ENCODE assay signal across 11 cellular contexts in genomic region chr16:21638573-21638975, GRCh38. TPM values are rescaled to one million over a fixed set of nuclear protein-coding genes. Genes with fewer than 3 reads are reported as not detected.
DNase-seq lines count a peak whose midpoint lies in the region; ATAC-seq, FAIRE-seq and TF ChIP-seq lines count a peak whose summit lies in the region.
"Had no signal": no experiment of that assay in that cellular context is flagged by ENCODE, and none has a peak within 500 bp of the region (broad histone marks: within the 10 kb centered on the region; RNA-seq: fewer than 3 reads in every experiment).

No MANE protein-coding gene starts in this region.

- no peaks in the 10 kb centered on the region for H3K27me3 ChIP-seq in PC-9 (ENCODE audit: insufficient read depth, low read depth)
- H3K27me3 ChIP-seq in bronchial epithelial cell (ENCODE audit: control insufficient read depth, insufficient read depth, low read length) = no peaks in the 10 kb centered on the region
- H3K27me3 ChIP-seq in body of pancreas = no peaks in the 10 kb centered on the region

- peak overlapping the region; percentile 15 to 43 for H3K27ac Mint-ChIP-seq in natural killer cell treated with Interleukin-12 subunit alpha and Interleukin-12 subunit beta and Interleukin-15 and Interleukin-18, amount 100 ng/mL, for 72 hours

- H3K36me3 ChIP-seq in PC-9 (ENCODE audit: low read depth) (no peaks in the 10 kb centered on the region; the same call in 1 of the 2 replicates), bronchial epithelial cell (ENCODE audit: control insufficient read depth, insufficient read depth, low read length) (no peaks in the 10 kb centered on the region), body of pancreas (replicated peaks in 1 of 2; ENCODE audit: insufficient read depth in 1 of 2, low read depth in 2 of 2) (no peaks in the 10 kb centered on the region)

- no peaks in the 10 kb centered on the region for H3K9me3 Mint-ChIP-seq in natural killer cell treated with Interleukin-12 subunit alpha and Interleukin-12 subunit beta and Interleukin-15 and Interleukin-18, amount 100 ng/mL, for 72 hours

- H3K4me1 Mint-ChIP-seq in natural killer cell treated with Interleukin-12 subunit alpha and Interleukin-12 subunit beta and Interleukin-15 and Interleukin-18, amount 100 ng/mL, for 72 hours (ENCODE audit: low read depth in 2 of 2) = peaks cover 17 to 23% of the 10 kb centered on the region in 2 donors

- no peak for FAIRE-seq in bronchial epithelial cell (lab: Jason Lieb, UNC)

- peaks cover 53% of the 10 kb centered on the region for H3K4me1 ChIP-seq in PC-9 (replicated peaks; ENCODE audit: insufficient read depth)
- no peaks in the 10 kb centered on the region for H3K4me1 ChIP-seq in body of pancreas

- H4K20me1 ChIP-seq in PC-9 (ENCODE audit: insufficient read depth) = no peaks in the 10 kb centered on the region

- H3K4me3 Mint-ChIP-seq in natural killer cell treated with Interleukin-12 subunit alpha and Interleukin-12 subunit beta and Interleukin-15 and Interleukin-18, amount 100 ng/mL, for 72 hours = peak overlapping the region; percentile 9

- intact Hi-C loops in PC-9 (cut with micrococcal nuclease; ENCODE audit: unreplicated experiment) = loop anchor here (5.0 kb wide), 1 partner anchor 41 kb away; the partner anchor contains the start of gene METTL9
- intact Hi-C loops in Right ventricle myocardium superior (cut with DNase I) = no loop called here
- intact Hi-C loops in body of pancreas (cut with DNase I) = no loop called here

- peak overlapping the region; percentile 53 for H3K4me2 ChIP-seq in PC-9

- peak; percentile 56 to 72 for ATAC-seq in natural killer cell treated with Interleukin-12 subunit alpha and Interleukin-12 subunit beta and Interleukin-15 and Interleukin-18, amount 100 ng/mL, for 72 hours
- ATAC-seq in HG03439 (IDR thresholded peaks at IDR 0.05; ENCODE audit: unreplicated experiment) (no peak), Right ventricle myocardium superior (ENCODE audit: poor library complexity) (no peak), body of pancreas (no peak)

- H2AFZ ChIP-seq in PC-9 = no peak overlapping the region

- no peaks in the 10 kb centered on the region for H3K27me3 Mint-ChIP-seq in natural killer cell treated with Interleukin-12 subunit alpha and Interleukin-12 subunit beta and Interleukin-15 and Interleukin-18, amount 100 ng/mL, for 72 hours

- no peaks in the 10 kb centered on the region for H3K36me3 Mint-ChIP-seq in natural killer cell treated with Interleukin-12 subunit alpha and Interleukin-12 subunit beta and Interleukin-15 and Interleukin-18, amount 100 ng/mL, for 72 hours

- DNase-seq in GM03348 (ENCODE audit: low spot score) (peak; percentile 56), PC-9 (peak in 1 of 2 experiments; percentile 88), bronchial epithelial cell (ENCODE audit: low read depth) (peak; percentile 97), Right ventricle myocardium superior (no peak), cerebellum (ENCODE audit: low spot score) (no peak), body of pancreas (no peak)
- DNase-seq in natural killer cell treated with Interleukin-12 subunit alpha and Interleukin-12 subunit beta and Interleukin-15 and Interleukin-18, amount 100 ng/mL, for 72 hours (ENCODE audit: low spot score) = no peak
- DNase-seq: activated CD4-positive, CD25-positive, alpha-beta regulatory T cell treated with anti-CD3 and anti-CD28 coated beads, Interleukin-2, amount 50 U/mL, for 72 hours; effector CD8-positive, alpha-beta T cell had no signal

- no peaks in the 10 kb centered on the region for H3K9me2 ChIP-seq in PC-9 (ENCODE audit: insufficient read depth)

- H3K79me2 ChIP-seq in PC-9 (ENCODE audit: low read depth) = peaks cover 59% of the 10 kb centered on the region

- POLR2A ChIA-PET in PC-9 (lab: Charles Lee; ENCODE audit: unreplicated experiment) = interaction anchor here (0.5 to 0.6 kb wide), 2 partner anchors 29 to 48 kb away, joined by 3 to 18 read pairs; no protein-coding TSS in a partner anchor

- peaks cover 45% of the 10 kb centered on the region for H3F3A ChIP-seq in PC-9 (ENCODE audit: insufficient read depth, low read depth)

- CTCF ChIA-PET in PC-9 (lab: Charles Lee) = no interaction called here

- no peak for TF ChIP-seq POLR2A in body of pancreas (IDR thresholded peaks at IDR 0.05)

- peak overlapping the region; percentile 75 for H3K27ac ChIP-seq in PC-9
- no peak overlapping the region for H3K27ac ChIP-seq in body of pancreas

- TF ChIP-seq CTCF in PC-9 (conservative IDR thresholded peaks at IDR 0.05) (no peak), bronchial epithelial cell (IDR thresholded peaks at IDR 0.05; ENCODE audit: insufficient read depth, low read length, severe bottlenecking) (no peak), body of pancreas (IDR thresholded peaks at IDR 0.05) (no peak)

- 52 to 57% methylated on average over 4 of the region's 4 CpGs for WGBS in body of pancreas, 2 donors

- H3K4me3 ChIP-seq in PC-9 (no peak overlapping the region), bronchial epithelial cell (ENCODE audit: low read depth, low read length) (no peak overlapping the region), body of pancreas (no peak overlapping the region)
- H3K4me3 ChIP-seq: lung had no signal

- BruUV-seq in PC-9 (replicated peaks; lab: Mats Ljungman, UMichigan) = no TSS peak

- no peaks in the 10 kb centered on the region for H3K9me3 ChIP-seq in PC-9 (ENCODE audit: insufficient read depth, low read depth)
- H3K9me3 ChIP-seq in body of pancreas = no peaks in the 10 kb centered on the region

RNA-seq across cellular contexts. Expression of gene IGSF6, which starts 13.8 kb away (rescaled TPM):
- total RNA-seq in PC-9 (2021) (not detected in 2 replicates), bronchial epithelial cell (0.26 and 0.38 TPM in 2 replicates), Right ventricle myocardium superior (2.5 TPM), cerebellum (1.8 TPM), body of pancreas (1 to 10 TPM in 1 of 2 donors, not detected in 1; 1.3 TPM)
- not detected for total RNA-seq in natural killer cell treated with Interleukin-12 subunit alpha and Interleukin-12 subunit beta and Interleukin-15 and Interleukin-18, amount 100 ng/mL, for 72 hours

RNA-seq across cellular contexts. Expression of gene OTOA, which starts 25.2 kb away (rescaled TPM):
- total RNA-seq in PC-9 (2021) (not detected in 2 replicates), bronchial epithelial cell (not detected in 2 replicates), Right ventricle myocardium superior (not detected), cerebellum (0.36 TPM), body of pancreas (under 1 TPM in 1 of 2 donors, not detected in 1; 0.26 TPM)
- total RNA-seq in natural killer cell treated with Interleukin-12 subunit alpha and Interleukin-12 subunit beta and Interleukin-15 and Interleukin-18, amount 100 ng/mL, for 72 hours = under 1 TPM; 0.25 to 0.33 TPM

RNA-seq across cellular contexts. Expression of gene METTL9, which starts 39.2 kb away (rescaled TPM):
- total RNA-seq in PC-9 (2021) = 136 and 151 TPM in 2 replicates
- 181 and 225 TPM in 2 replicates for total RNA-seq in bronchial epithelial cell
- total RNA-seq in natural killer cell treated with Interleukin-12 subunit alpha and Interleukin-12 subunit beta and Interleukin-15 and Interleukin-18, amount 100 ng/mL, for 72 hours = 100 to 1,000 TPM; 104 to 114 TPM
- total RNA-seq in Right ventricle myocardium superior = 47.4 TPM
- 138 TPM for total RNA-seq in cerebellum
- total RNA-seq in body of pancreas = 100 to 1,000 TPM in 1 of 2 donors, 10 to 100 TPM in 1; 76.3 to 114 TPM

Comparison
In these comparisons a context has a peak if more than half of its experiments do, and no peak if none do; other contexts are left out.
1. DNase-seq: peak in GM03348 (single experiment) and bronchial epithelial cell (single experiment); none in natural killer cell treated with Interleukin-12 subunit alpha and Interleukin-12 subunit beta and Interleukin-15 and Interleukin-18, amount 100 ng/mL, for 72 hours (single experiment), Right ventricle myocardium superior (single experiment), cerebellum (single experiment) and body of pancreas (0 of 4).
2. ATAC-seq: peak in natural killer cell treated with Interleukin-12 subunit alpha and Interleukin-12 subunit beta and Interleukin-15 and Interleukin-18, amount 100 ng/mL, for 72 hours (2 of 2); none in HG03439 (single experiment), Right ventricle myocardium superior (single experiment) and body of pancreas (single experiment).